8 cellular contexts compared by ENCODE assay signal in genomic region chr2:240561325-240561971, GRCh38. TPM values are rescaled to one million over a fixed set of nuclear protein-coding genes. Genes with fewer than 3 reads are reported as not detected.
DNase-seq lines count a peak whose midpoint lies in the region; ATAC-seq, FAIRE-seq and TF ChIP-seq lines count a peak whose summit lies in the region.

No MANE protein-coding gene starts in this region.

- H4K20me1 ChIP-seq in GM12878 (ENCODE audit: control insufficient read depth, insufficient read depth): no peaks in the 10 kb centered on the region

- BruUV-seq in GM12878 (replicated peaks; lab: Mats Ljungman, UMichigan): TSS peak; percentile 93

- H3K9ac ChIP-seq in GM12878 (ENCODE audit: control insufficient read depth, insufficient read depth, low read length): peak overlapping the region; percentile 85

- H2AFZ ChIP-seq in GM12878 (ENCODE audit: control insufficient read depth, low read depth, low read length): no peak overlapping the region

- H3K9me3 ChIP-seq in GM12878 (replicated peaks; ENCODE audit: control insufficient read depth, insufficient read depth, low read length) (no peaks in the 10 kb centered on the region), suprapubic skin (no peaks in the 10 kb centered on the region)

- H3K4me2 ChIP-seq in GM12878 (ENCODE audit: control insufficient read depth, insufficient read depth): peak overlapping the region; percentile 46

- H3K4me3 ChIP-seq in GM12878 (peak overlapping the region; percentile 91), suprapubic skin (peak overlapping the region; percentile 63)

- H3K79me2 ChIP-seq in GM12878 (ENCODE audit: control insufficient read depth, insufficient read depth, low read length): peaks cover 54% of the 10 kb centered on the region

- H3K27ac ChIP-seq in GM12878 (ENCODE audit: control insufficient read depth, insufficient read depth) (peak overlapping the region; percentile 91), suprapubic skin (peak overlapping the region; percentile 96)

- TF ChIP-seq EP300 in GM12878 (IDR thresholded peaks at IDR 0.05; ENCODE audit: borderline replicate concordance in 1 of 2, control insufficient read depth in 1 of 2, low read depth in 2 of 2, low read length in 2 of 2): 0 out of 4 replicates have a peak, but pooled peaks of 1 of the 2 experiments have one; percentile 41
- no peak for TF ChIP-seq EP300 in suprapubic skin (IDR thresholded peaks at IDR 0.05)

- TF ChIP-seq CTCF in GM12878 (IDR thresholded peaks at IDR 0.05 in 2 of 3, conservative IDR thresholded peaks at IDR 0.05 in 1 of 3; ENCODE audit: control insufficient read depth in 2 of 3, extremely low read depth in 1 of 3, insufficient read depth in 1 of 3, low read depth in 3 of 3, low read length in 3 of 3): 0 out of 6 replicates have a peak, but pooled peaks of 1 of the 3 experiments have one; percentile 2
- no peak for TF ChIP-seq CTCF in suprapubic skin (IDR thresholded peaks at IDR 0.05)

- TF ChIP-seq RAD21 in GM12878 (IDR thresholded peaks at IDR 0.05; ENCODE audit: insufficient read depth, low read depth, low read length): no peak

- RAD21 ChIA-PET in GM12878 (lab: Charles Lee; ENCODE audit: unreplicated experiment): interaction anchor here (1.7 to 11.7 kb wide), 3 partner anchors 23 to 47 kb away, joined by 3 to 206 read pairs (median 17); partner anchors contain the start of gene CAPN10

- H3K36me3 ChIP-seq in GM12878 (ENCODE audit: control insufficient read depth in 2 of 2, insufficient read depth in 2 of 2, low read length in 1 of 2): peaks cover 0 to 9% of the 10 kb centered on the region in 2 experiments; a peak in 2 of 4 replicates
- H3K36me3 ChIP-seq in suprapubic skin: no peaks in the 10 kb centered on the region

- POLR2A ChIA-PET in GM12878 (lab: Charles Lee): interaction anchor here (0.9 to 7.8 kb wide), 7 partner anchors 8 to 588 kb away, joined by 3 to 233 read pairs (median 5); partner anchors contain the start of genes CAPN10 and PASK

- SMC1A ChIA-PET in GM12878 (lab: Charles Lee; ENCODE audit: uncharacterized antibody, unreplicated experiment): interaction anchor here (1.6 to 12.1 kb wide), 2 partner anchors 19 to 25 kb away, joined by 7 to 124 read pairs; partner anchors contain the start of gene CAPN10

- under 1% methylated on average over 14 of the region's 14 CpGs for WGBS in GM12878 (ENCODE audit: insufficient coverage, insufficient replicate concordance, low lambda C conversion rate, missing lambda C conversion rate)
- WGBS in suprapubic skin: 23% methylated on average over 9 of the region's 14 CpGs

- TF ChIP-seq POLR2A in GM12878 (IDR thresholded peaks at IDR 0.05; ENCODE audit: low read depth, low read length): no peak
- TF ChIP-seq POLR2A in suprapubic skin (IDR thresholded peaks at IDR 0.05): peak in 1 of 2 donors; percentile 20

- CTCF ChIA-PET in GM12878 (lab: Yijun Ruan, JAX): interaction anchor here (0.7 to 7.9 kb wide), 3 partner anchors 12 to 47 kb away, joined by 3 to 196 read pairs (median 45); partner anchors contain the start of gene CAPN10

- no peak for FAIRE-seq in GM12878 (lab: Jason Lieb, UNC)

- in situ Hi-C loops in GM12878 (cut with MboI): no loop called here

- intact Hi-C loops in GM12878 (cut with micrococcal nuclease; ENCODE audit: unreplicated experiment): loop anchor here (1.0 to 2.0 kb wide), 2 partner anchors 23 to 59 kb away; no protein-coding TSS in a partner anchor

- no peaks in the 10 kb centered on the region for H3K27me3 ChIP-seq in GM12878 (replicated peaks in 1 of 2; ENCODE audit: control insufficient read depth in 2 of 2, insufficient read depth in 2 of 2, low read length in 1 of 2)
- H3K27me3 ChIP-seq in suprapubic skin: no peaks in the 10 kb centered on the region

- DNase-seq in AG08396 (ENCODE audit: low spot score) (peak; percentile 63), NCI-H2029 (lab: John Stamatoyannopoulos, UW) (peak; percentile 21), GM12878 (ENCODE audit: low read depth, low spot score) (peak; percentile 45), kidney tubule cell (ENCODE audit: low spot score) (peak; percentile 71), suprapubic skin (ENCODE audit: low spot score in 2 of 2) (peak in 1 of 2 donors; percentile 40)
- no peak for DNase-seq in activated CD4-positive, CD25-positive, alpha-beta regulatory T cell treated with anti-CD3 and anti-CD28 coated beads, Interleukin-2, amount 50 U/mL, for 72 hours

- ATAC-seq in GM19372 (IDR thresholded peaks at IDR 0.05; ENCODE audit: low read depth, unreplicated experiment) (peak; percentile 1), GM12878 (no peak), HG02981 (IDR thresholded peaks at IDR 0.05; ENCODE audit: unreplicated experiment) (no peak)

- H3K4me1 ChIP-seq in GM12878 (ENCODE audit: control insufficient read depth, insufficient read depth, low read length): peaks cover 51% of the 10 kb centered on the region
- H3K4me1 ChIP-seq in suprapubic skin: peaks cover 80% of the 10 kb centered on the region

RNA-seq across cellular contexts. Expression of gene DUSP28, which starts 1.3 kb away (rescaled TPM):
- total RNA-seq in GM12878 (2013; cell fraction: nucleolus; rRNA removed): 10.4 and 11.4 TPM in 2 replicates
- 8.2 and 8.6 TPM in 2 replicates for total RNA-seq in GM12878 (2014; rRNA removed)
- total RNA-seq in GM12878 (2014; rRNA removed; fragmentation: Illumina TruSeq; extraction: Trizol): 3.4 and 3.6 TPM in 2 replicates
- 4.8 and 5.2 TPM in 2 replicates for total RNA-seq in GM12878 (2021)
- 3.1 TPM for polyA plus RNA-seq in GM12878 (2011; ENCODE audit: low read depth)
- polyA plus RNA-seq in GM12878 (2011; rRNA removed): 9.5 and 11.0 TPM in 2 replicates
- polyA plus RNA-seq in GM12878 (2011; cell fraction: cytosol; rRNA removed): 6.3 and 6.4 TPM in 2 replicates
- 3.7 and 5.9 TPM in 2 replicates for polyA plus RNA-seq in GM12878 (2011; cell fraction: nucleus; rRNA removed)
- polyA plus RNA-seq in GM12878 (2012): 7.7 and 8.3 TPM in 2 replicates
- polyA plus RNA-seq in GM12878 (2014; fragmentation: Illumina TruSeq; extraction: Trizol): 4.4 and 4.6 TPM in 2 replicates
- polyA plus RNA-seq in GM12878 (2014; fragmentation: Nextera tagmentation; extraction: Ambion mirVana): 1 to 10 TPM; 2.5 to 3.0 TPM
- polyA plus RNA-seq in GM12878 (2014; rRNA removed): 6.2 and 7.6 TPM in 2 replicates
- 10 to 100 TPM; 11.6 to 12.5 TPM for polyA plus RNA-seq in GM12878 (2016; fragmentation: Nextera tagmentation; extraction: Ambion mirVana)
- polyA minus RNA-seq in GM12878 (2011; rRNA and poly(A)+ RNA removed): 7.6 and 10.9 TPM in 2 replicates
- polyA minus RNA-seq in GM12878 (2011; cell fraction: cytosol; rRNA and poly(A)+ RNA removed): 1.7 and 3.6 TPM in 2 replicates
- 6.4 and 11.9 TPM in 2 replicates for polyA minus RNA-seq in GM12878 (2011; cell fraction: nucleus; rRNA and poly(A)+ RNA removed)
- total RNA-seq in suprapubic skin: 10 to 100 TPM in 1 of 4 donors, 1 to 10 TPM in 3; 6.3 to 10.4 (median 8.3) TPM

RNA-seq across cellular contexts. Expression of gene ANKMY1, which starts 3.7 kb away (rescaled TPM):
- total RNA-seq in GM12878 (2013; cell fraction: nucleolus; rRNA removed): 30.8 and 36.5 TPM in 2 replicates
- total RNA-seq in GM12878 (2014; rRNA removed) (8.4 and 11.5 TPM in 2 replicates), GM12878 (2014; rRNA removed; fragmentation: Illumina TruSeq; extraction: Trizol) (9.6 and 10.7 TPM in 2 replicates), GM12878 (2021) (15.3 and 19.6 TPM in 2 replicates), suprapubic skin (10 to 100 TPM; 12.2 to 52.1 (median 23.0) TPM)
- polyA plus RNA-seq in GM12878 (2011; ENCODE audit: low read depth): 5.1 TPM
- polyA plus RNA-seq in GM12878 (2011; rRNA removed) (5.8 and 7.3 TPM in 2 replicates), GM12878 (2014; fragmentation: Illumina TruSeq; extraction: Trizol) (9.0 and 15.1 TPM in 2 replicates), GM12878 (2014; fragmentation: Nextera tagmentation; extraction: Ambion mirVana) (1 to 10 TPM; 1.1 to 2.4 TPM), GM12878 (2014; rRNA removed) (11.6 and 13.8 TPM in 2 replicates), GM12878 (2016; fragmentation: Nextera tagmentation; extraction: Ambion mirVana) (10 to 100 TPM; 10.3 to 11.5 TPM)
- polyA plus RNA-seq in GM12878 (2011; cell fraction: cytosol; rRNA removed): 9.3 and 9.6 TPM in 2 replicates
- polyA plus RNA-seq in GM12878 (2011; cell fraction: nucleus; rRNA removed): 17.5 and 21.5 TPM in 2 replicates
- 9.4 and 9.8 TPM in 2 replicates for polyA plus RNA-seq in GM12878 (2012)
- polyA minus RNA-seq in GM12878 (2011; rRNA and poly(A)+ RNA removed): 12.7 and 18.9 TPM in 2 replicates
- polyA minus RNA-seq in GM12878 (2011; cell fraction: cytosol; rRNA and poly(A)+ RNA removed): 6.4 and 8.2 TPM in 2 replicates
- polyA minus RNA-seq in GM12878 (2011; cell fraction: nucleus; rRNA and poly(A)+ RNA removed): 13.8 and 23.8 TPM in 2 replicates

RNA-seq across cellular contexts. Expression of gene RNPEPL1, which starts 6.8 kb away (rescaled TPM):
- 20.1 and 20.4 TPM in 2 replicates for total RNA-seq in GM12878 (2013; cell fraction: nucleolus; rRNA removed)
- 18.1 and 21.6 TPM in 2 replicates for total RNA-seq in GM12878 (2014; rRNA removed)
- total RNA-seq in GM12878 (2014; rRNA removed; fragmentation: Illumina TruSeq; extraction: Trizol): 5.4 and 6.2 TPM in 2 replicates
- total RNA-seq in GM12878 (2021): 49.5 and 53.5 TPM in 2 replicates
- polyA plus RNA-seq in GM12878 (2011; ENCODE audit: low read depth): 13.5 TPM
- 2.2 and 5.4 TPM in 2 replicates for polyA plus RNA-seq in GM12878 (2011; rRNA removed)
- 16.9 and 21.7 TPM in 2 replicates for polyA plus RNA-seq in GM12878 (2011; cell fraction: cytosol; rRNA removed)
- polyA plus RNA-seq in GM12878 (2011; cell fraction: nucleus; rRNA removed): 81.1 and 82.2 TPM in 2 replicates
- 34.1 and 38.3 TPM in 2 replicates for polyA plus RNA-seq in GM12878 (2012)
- polyA plus RNA-seq in GM12878 (2014; fragmentation: Illumina TruSeq; extraction: Trizol): 1.1 and 6.7 TPM in 2 replicates
- 1 to 10 TPM in 1 of 2 experiments, under 1 TPM in 1; 0.24 to 1.2 TPM for polyA plus RNA-seq in GM12878 (2014; fragmentation: Nextera tagmentation; extraction: Ambion mirVana)
- 32.0 and 42.9 TPM in 2 replicates for polyA plus RNA-seq in GM12878 (2014; rRNA removed)
- polyA plus RNA-seq in GM12878 (2016; fragmentation: Nextera tagmentation; extraction: Ambion mirVana): 1 to 10 TPM; 6.9 to 9.6 TPM
- polyA minus RNA-seq in GM12878 (2011; rRNA and poly(A)+ RNA removed): 8.1 and 20.4 TPM in 2 replicates
- 23.8 and 30.4 TPM in 2 replicates for polyA minus RNA-seq in GM12878 (2011; cell fraction: cytosol; rRNA and poly(A)+ RNA removed)
- 12.5 and 29.9 TPM in 2 replicates for polyA minus RNA-seq in GM12878 (2011; cell fraction: nucleus; rRNA and poly(A)+ RNA removed)
- total RNA-seq in suprapubic skin: 100 to 1,000 TPM in 1 of 4 donors, 10 to 100 TPM in 3; 70.8 to 104 (median 72.6) TPM

RNA-seq across cellular contexts. Expression of gene CAPN10, which starts 25.1 kb away (rescaled TPM):
- 79.8 and 82.5 TPM in 2 replicates for total RNA-seq in GM12878 (2013; cell fraction: nucleolus; rRNA removed)
- total RNA-seq in GM12878 (2014; rRNA removed) (26.6 and 32.9 TPM in 2 replicates), GM12878 (2014; rRNA removed; fragmentation: Illumina TruSeq; extraction: Trizol) (8.4 and 12.4 TPM in 2 replicates), GM12878 (2021) (31.5 and 40.6 TPM in 2 replicates), suprapubic skin (10 to 100 TPM; 31.3 to 73.6 (median 37.9) TPM)
- 4.5 TPM for polyA plus RNA-seq in GM12878 (2011; ENCODE audit: low read depth)
- polyA plus RNA-seq in GM12878 (2011; rRNA removed) (6.0 and 10.3 TPM in 2 replicates), GM12878 (2014; fragmentation: Illumina TruSeq; extraction: Trizol) (2.4 and 7.3 TPM in 2 replicates), GM12878 (2014; fragmentation: Nextera tagmentation; extraction: Ambion mirVana) (1 to 10 TPM in 1 of 2 experiments, under 1 TPM in 1; 0.37 to 1.6 TPM), GM12878 (2014; rRNA removed) (38.2 and 46.0 TPM in 2 replicates), GM12878 (2016; fragmentation: Nextera tagmentation; extraction: Ambion mirVana) (10 to 100 TPM; 22.6 to 27.1 TPM)
- 9.9 and 23.2 TPM in 2 replicates for polyA plus RNA-seq in GM12878 (2011; cell fraction: cytosol; rRNA removed)
- polyA plus RNA-seq in GM12878 (2011; cell fraction: nucleus; rRNA removed): 159 and 187 TPM in 2 replicates
- 19.0 and 21.0 TPM in 2 replicates for polyA plus RNA-seq in GM12878 (2012)
- polyA minus RNA-seq in GM12878 (2011; rRNA and poly(A)+ RNA removed): 7.5 and 13.8 TPM in 2 replicates
- polyA minus RNA-seq in GM12878 (2011; cell fraction: cytosol; rRNA and poly(A)+ RNA removed): 7.4 and 9.0 TPM in 2 replicates
- 31.7 and 59.3 TPM in 2 replicates for polyA minus RNA-seq in GM12878 (2011; cell fraction: nucleus; rRNA and poly(A)+ RNA removed)
